In genomic region chr5:132419517-132420468, GRCh38 we compare ENCODE assay signal across 8 cellular contexts. TPM values are rescaled to one million over a fixed set of nuclear protein-coding genes. Genes with fewer than 3 reads are reported as not detected.
A peak's percentile ranks its signal among the peaks of the same experiment; 100 is the strongest.
DNase-seq lines count a peak whose midpoint lies in the region; ATAC-seq and TF ChIP-seq lines count a peak whose summit lies in the region.

No MANE protein-coding gene starts in this region.

- H3K36me3 Mint-ChIP-seq in progenitor cell of endocrine pancreas (ENCODE audit: insufficient read depth): no peaks in the 10 kb centered on the region

- H3K27me3 Mint-ChIP-seq in progenitor cell of endocrine pancreas: no peaks in the 10 kb centered on the region

- H3F3A ChIP-seq in SU-DHL-6 (ENCODE audit: insufficient read depth): no peaks in the 10 kb centered on the region

- DNase-seq in A673 (ENCODE audit: low spot score) (peak; percentile 82), GM13976 (ENCODE audit: low spot score) (peak; percentile 70), NB4 (ENCODE audit: low read depth) (peak; percentile 84), amniotic epithelial cell (ENCODE audit: low read depth) (peak; percentile 66), heart left ventricle (peak; percentile 74 to 80 (median 77)), progenitor cell of endocrine pancreas (ENCODE audit: low spot score, unreplicated experiment) (peak; percentile 61)

- no peak overlapping the region for H3K4me3 Mint-ChIP-seq in progenitor cell of endocrine pancreas (ENCODE audit: low read depth)

- no peak overlapping the region for H2AFZ ChIP-seq in SU-DHL-6 (ENCODE audit: low read depth, low read length, severe bottlenecking)

- H3K4me1 ChIP-seq in A673 (ENCODE audit: insufficient read depth, low read length, poor library complexity, severe bottlenecking) (peaks cover 38% of the 10 kb centered on the region), heart left ventricle (peaks cover 15 to 100% (median 91%) of the 10 kb centered on the region in 12 donors)

- CTCF ChIA-PET in A673 (lab: Charles Lee): interaction anchor here (1.0 to 1.2 kb wide), 3 partner anchors 44 to 80 kb away, joined by 3 to 5 read pairs (median 3); partner anchors contain the start of gene IRF1

- TF ChIP-seq CTCF in A673 (conservative IDR thresholded peaks at IDR 0.05; ENCODE audit: low read depth, low read length): peak; percentile 88
- peak; percentile 85 for TF ChIP-seq CTCF in GM13976 (IDR thresholded peaks at IDR 0.05; ENCODE audit: borderline replicate concordance, control extremely low read depth, extremely low read depth, insufficient read depth, missing control alignments)
- TF ChIP-seq CTCF in NB4 (IDR thresholded peaks at IDR 0.05; ENCODE audit: low read depth, low read length): peak; percentile 66
- TF ChIP-seq CTCF in SU-DHL-6 (IDR thresholded peaks at IDR 0.05; ENCODE audit: insufficient read depth, low read length, poor library complexity, severe bottlenecking): peak; percentile 79
- peak; percentile 82 to 93 (median 90) for TF ChIP-seq CTCF in heart left ventricle (IDR thresholded peaks at IDR 0.05)
- TF ChIP-seq CTCF in progenitor cell of endocrine pancreas (IDR thresholded peaks at IDR 0.05; ENCODE audit: unreplicated experiment): peak; percentile 92

- no peaks in the 10 kb centered on the region for H3K4me1 Mint-ChIP-seq in progenitor cell of endocrine pancreas (ENCODE audit: low read depth)

- H3K9me3 ChIP-seq in A673 (ENCODE audit: low read depth, low read length, poor library complexity, severe bottlenecking) (no peaks in the 10 kb centered on the region), SU-DHL-6 (ENCODE audit: insufficient read depth, low read length) (no peaks in the 10 kb centered on the region), heart left ventricle (no peaks in the 10 kb centered on the region)

- no peaks in the 10 kb centered on the region for H3K9me3 Mint-ChIP-seq in progenitor cell of endocrine pancreas (ENCODE audit: low read depth)

- H4K20me1 ChIP-seq in SU-DHL-6 (ENCODE audit: low read depth, low read length): no peaks in the 10 kb centered on the region

- no peak overlapping the region for H3K4me2 ChIP-seq in SU-DHL-6 (ENCODE audit: low read depth, low read length, poor library complexity, severe bottlenecking)

- ATAC-seq in heart left ventricle (peak; percentile 49 to 73 (median 64)), GM19467 (IDR thresholded peaks at IDR 0.05; ENCODE audit: unreplicated experiment) (no peak)

- POLR2A ChIA-PET in A673 (lab: Charles Lee; ENCODE audit: low non-redundant PET): no interaction called here

- H3K79me2 ChIP-seq in SU-DHL-6 (ENCODE audit: insufficient read depth, low read length): no peaks in the 10 kb centered on the region

- TF ChIP-seq POLR2A in NB4 (IDR thresholded peaks at IDR 0.05; ENCODE audit: extremely low read depth, insufficient read length) (no peak), heart left ventricle (IDR thresholded peaks at IDR 0.05) (no peak)

- H3K4me3 ChIP-seq in A673 (ENCODE audit: low read depth, low read length, poor library complexity, severe bottlenecking) (no peak overlapping the region), NB4 (ENCODE audit: low read depth, low read length) (peak overlapping the region; percentile 6), SU-DHL-6 (ENCODE audit: insufficient read depth, low read length, poor library complexity, severe bottlenecking) (no peak overlapping the region), heart left ventricle (peak overlapping the region in 2 of 12 donors; percentile 17 to 18)

- no peak overlapping the region for H3K27ac Mint-ChIP-seq in progenitor cell of endocrine pancreas

- intact Hi-C loops in A673 (cut with micrococcal nuclease; ENCODE audit: unreplicated experiment): loop anchor here (2.0 kb wide), 2 partner anchors 71 to 81 kb away; partner anchors contain the start of gene IRF1
- intact Hi-C loops in heart left ventricle (cut with DNase I): loop anchor here in 9 of 10 donors (1.0 to 5.0 kb wide), 7 partner anchors 68 to 79 kb away; partner anchors contain the start of gene IRF1 (in 6 of the 9)

- H3K27me3 ChIP-seq in A673 (replicated peaks; ENCODE audit: insufficient read depth, low read depth, low read length, poor library complexity) (no peaks in the 10 kb centered on the region), SU-DHL-6 (ENCODE audit: low read length) (no peaks in the 10 kb centered on the region), heart left ventricle (no peaks in the 10 kb centered on the region)

- H3K9ac ChIP-seq in SU-DHL-6 (ENCODE audit: low read length): no peak overlapping the region

- no TSS peak for BruUV-seq in A673 (replicated peaks; lab: Mats Ljungman, UMichigan)

- in situ Hi-C loops in GM13976 (cut with MboI; ENCODE audit: low sequenced_read_pairs, unreplicated experiment): loop anchor here (5.0 kb wide), 1 partner anchor 68 kb away; no protein-coding TSS in a partner anchor

- no peaks in the 10 kb centered on the region for H3K9me2 ChIP-seq in SU-DHL-6 (replicated peaks; ENCODE audit: insufficient read depth, low read length)

- WGBS in heart left ventricle, 4 donors: 24 to 27% (median 25%) methylated on average over 12 of the region's 12 CpGs

- no peaks in the 10 kb centered on the region for H3K36me3 ChIP-seq in A673 (ENCODE audit: insufficient read depth, low read length, poor library complexity, severe bottlenecking)
- no peaks in the 10 kb centered on the region for H3K36me3 ChIP-seq in SU-DHL-6 (ENCODE audit: low read length)
- H3K36me3 ChIP-seq in heart left ventricle: peaks cover 0 to 43% (median 13%) of the 10 kb centered on the region in 9 donors

- no peak overlapping the region for H3K27ac ChIP-seq in A673 (ENCODE audit: low read depth, low read length, poor library complexity, severe bottlenecking)
- H3K27ac ChIP-seq in SU-DHL-6 (ENCODE audit: low read depth, low read length): no peak overlapping the region
- peak overlapping the region; percentile 40 to 99 (median 82) for H3K27ac ChIP-seq in heart left ventricle

RNA-seq across cellular contexts. Expression of gene SLC22A5, which starts 50.3 kb away (rescaled TPM):
- total RNA-seq in A673 (2021) (3.0 and 3.8 TPM in 2 replicates), heart left ventricle (10 to 100 TPM in 8 of 9 donors, 1 to 10 TPM in 1; 7.5 to 42.5 (median 13.5) TPM), progenitor cell of endocrine pancreas (14.3 and 14.7 TPM in 2 replicates)
- 10 to 100 TPM; 11.1 to 50.1 TPM for polyA plus RNA-seq in heart left ventricle

Comparison
In these comparisons a context has a peak if more than half of its experiments do, and no peak if none do; other contexts are left out.
1. H3K27ac ChIP-seq: peak in heart left ventricle (12 of 12); none in A673 (single experiment) and SU-DHL-6 (single experiment).
2. Peak in every context shown above with its lines, with median percentiles within 50 percentile points of each other: DNase-seq and CTCF ChIP-seq.